In the genomic region with DNA sequence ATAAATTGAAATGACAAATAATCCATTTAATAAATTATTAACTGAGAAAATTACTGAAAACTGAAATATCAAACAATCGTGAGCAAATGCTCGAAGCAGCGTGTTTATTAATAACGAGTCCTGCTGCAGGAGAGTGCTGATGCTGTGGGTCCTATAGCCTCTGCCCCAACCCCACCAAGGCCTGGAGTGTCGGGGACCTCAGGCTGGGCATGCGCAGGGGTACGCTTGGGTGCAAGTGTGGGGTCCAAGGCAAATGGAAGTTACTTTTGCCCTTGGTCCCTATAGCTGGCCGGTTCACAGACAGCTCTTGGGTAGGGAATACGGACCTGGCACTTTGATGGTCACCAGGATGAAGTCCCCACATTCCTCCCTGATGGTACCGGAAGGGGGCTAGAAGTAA, we compare ENCODE assay signal across 38 cellular contexts. TPM values are rescaled to one million over a fixed set of nuclear protein-coding genes. Genes with fewer than 3 reads are reported as not detected.
"Had no signal": no experiment of that assay in that cellular context is flagged by ENCODE, and none has a peak within 500 bp of the region (broad histone marks: within the 10 kb centered on the region; RNA-seq: fewer than 3 reads in every experiment).

No MANE protein-coding gene starts in this region.

- H3K27me3 ChIP-seq: MG63 had no signal

- H3K36me3 ChIP-seq: MG63 had no signal

- H3K4me3 ChIP-seq: MG63 had no signal

- H3K9me3 ChIP-seq: MG63 had no signal

- DNase-seq: Karpas-422, Kasumi-1, MG63, MM.1S, MV-4-11, NCI-H1048, NCI-H1092, NCI-H1092 treated with DMSO at 0.1 percent for 48 hours, NCI-H1105, NCI-H1105 treated with DMSO at 0.1 percent for 48 hours, NCI-H1417, NCI-H1417 treated with DMSO at 0.1 percent for 48 hours, NCI-H1436, NCI-H1436 treated with DMSO at 0.1 percent for 48 hours, NCI-H146, NCI-H1694, NCI-H1694 treated with DMSO at 0.1 percent for 48 hours, NCI-H187, NCI-H187 treated with DMSO at 0.1 percent for 48 hours, NCI-H1930, NCI-H2029, NCI-H2029 treated with DMSO at 0.1 percent for 48 hours, NCI-H2081, NCI-H2081 treated with DMSO at 0.1 percent for 48 hours, NCI-H2107, NCI-H2171, NCI-H2171 treated with DMSO at 0.1 percent for 48 hours, NCI-H2227 treated with DMSO at 0.1 percent for 48 hours, NCI-H226, NCI-H345, NCI-H446, NCI-H446 treated with DMSO at 0.1 percent for 48 hours, NCI-H510A, NCI-H510A treated with DMSO at 0.1 percent for 48 hours, NCI-H524 had no signal

RNA-seq across cellular contexts. Expression of gene CELF4, which starts 43.3 kb away (rescaled TPM):
- total RNA-seq: LHCN-M2, M059J, MCF 10A had no signal
